Comparison of ENCODE assay signal across 32 cellular contexts in the genomic region with DNA sequence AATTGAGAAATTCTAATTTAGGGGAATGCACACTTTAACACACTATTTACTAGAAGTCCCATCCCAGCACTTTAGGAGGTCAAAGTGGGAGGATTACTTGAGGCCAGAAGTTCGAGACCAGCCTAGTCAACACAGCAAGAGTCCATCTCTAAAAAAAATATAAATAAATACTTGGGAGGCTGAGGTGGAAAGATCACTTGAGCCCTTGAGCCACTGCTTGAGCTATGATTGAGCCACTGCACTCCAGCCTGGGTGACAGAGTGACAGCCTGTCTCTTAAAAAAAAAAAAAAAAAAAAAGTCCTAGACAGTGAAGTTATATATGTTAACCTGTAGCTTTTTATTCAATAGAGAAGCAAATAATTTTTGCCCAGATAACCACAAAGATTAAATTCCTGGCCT.
"Had no signal": no experiment of that assay in that cellular context is flagged by ENCODE, and none has a peak within 500 bp of the region (broad histone marks: within the 10 kb centered on the region; RNA-seq: fewer than 3 reads in every experiment).

No MANE protein-coding gene starts in this region.

- H3K27ac ChIP-seq: adrenal gland, body of pancreas, esophagus muscularis mucosa, foreskin keratinocyte, gastroesophageal sphincter, heart right ventricle had no signal

- ATAC-seq: activated CD4-positive, alpha-beta T cell treated with anti-CD3 and anti-CD28 coated beads for 36 hours; activated CD8-positive, alpha-beta memory T cell treated with anti-CD3 and anti-CD28 coated beads, Interleukin-2, amount 10 ng/mL, durations not matched to agents 7 days and 5 days; activated CD8-positive, alpha-beta T cell treated with anti-CD3 and anti-CD28 coated beads, Interleukin-2, amount 10 ng/mL, durations not matched to agents 7 days and 5 days; activated naive CD8-positive, alpha-beta T cell treated with anti-CD3 and anti-CD28 coated beads, Interleukin-2, amount 50 U/mL, for 24 hours; activated T-helper 17 cell treated with anti-CD3 and anti-CD28 coated beads, Interleukin-2, amount 50 U/mL, for 72 hours; body of pancreas; effector memory CD8-positive, alpha-beta T cell; foreskin keratinocyte; gastroesophageal sphincter; heart right ventricle; T-helper 17 cell had no signal

- DNase-seq: activated CD4-positive, alpha-beta memory T cell treated with anti-CD3 and anti-CD28 coated beads for 36 hours; activated CD4-positive, alpha-beta T cell treated with anti-CD3 and anti-CD28 coated beads for 36 hours; activated CD4-positive, alpha-beta T cell treated with anti-CD3 and anti-CD28 coated beads, Interleukin-2, amount 10 ng/mL, durations not matched to agents 24 days and 14 days; activated CD4-positive, CD25-positive, alpha-beta regulatory T cell; activated CD4-positive, CD25-positive, alpha-beta regulatory T cell treated with anti-CD3 and anti-CD28 coated beads, Interleukin-2, amount 50 U/mL, for 72 hours; activated CD8-positive, alpha-beta memory T cell treated with anti-CD3 and anti-CD28 coated beads, Interleukin-2, amount 10 ng/mL, durations not matched to agents 7 days and 5 days; activated CD8-positive, alpha-beta memory T cell treated with anti-CD3 and anti-CD28 coated beads, Interleukin-2, amount 50 U/mL, for 4 hours; activated CD8-positive, alpha-beta T cell treated with anti-CD3 and anti-CD28 coated beads, Interleukin-2, amount 10 ng/mL, durations not matched to agents 7 days and 5 days; activated effector memory CD4-positive, alpha-beta T cell treated with Interleukin-2 at 50 U/mL for 16 hours; activated gamma-delta T cell treated with Interleukin-2 at 50 U/mL for 16 hours; activated naive CD4-positive, alpha-beta T cell treated with anti-CD3 and anti-CD28 coated beads for 36 hours; activated naive CD8-positive, alpha-beta T cell treated with anti-CD3 and anti-CD28 coated beads for 36 hours; activated naive CD8-positive, alpha-beta T cell treated with anti-CD3 and anti-CD28 coated beads, Interleukin-2, amount 50 U/mL, for 24 hours; activated T-cell treated with anti-CD3 and anti-CD28 coated beads, Interleukin-2, amount 50 U/mL, for 24 hours; adrenal gland; amygdala; aorta; body of pancreas; caudate nucleus; cortex of kidney; dermis blood vessel endothelial cell; effector CD4-positive, alpha-beta T cell; effector memory CD8-positive, alpha-beta T cell; erythroblast; foreskin keratinocyte; heart right ventricle; T-helper 1 cell; T-helper 17 cell; T1000 had no signal
